36 cellular contexts compared by ENCODE assay signal in the genomic region with DNA sequence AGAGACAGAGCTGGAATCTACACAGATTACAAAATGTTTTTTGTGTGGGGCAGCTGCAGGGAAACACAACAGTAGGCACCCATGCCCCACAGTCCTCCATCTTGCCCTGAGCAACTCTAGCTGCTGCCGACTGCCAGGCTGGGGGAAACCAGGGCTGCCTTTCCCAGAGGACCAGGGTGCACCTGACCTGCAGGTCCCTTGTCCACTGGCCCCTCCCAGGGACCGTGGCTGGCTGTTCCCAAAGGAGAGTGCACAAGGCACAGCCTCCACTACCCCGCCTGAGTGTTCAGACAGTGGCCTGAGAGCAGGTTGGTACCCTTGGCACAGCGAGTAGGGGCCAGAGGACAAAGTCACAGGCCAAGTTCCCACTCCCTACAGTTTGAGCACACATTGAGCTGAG.
"Had no signal": no experiment of that assay in that cellular context is flagged by ENCODE, and none has a peak within 500 bp of the region (broad histone marks: within the 10 kb centered on the region; RNA-seq: fewer than 3 reads in every experiment).

No MANE protein-coding gene starts in this region.

- H3K4me1 ChIP-seq: ascending aorta had no signal

- H3K9me3 Mint-ChIP-seq: activated B cell treated with CpG ODN at 0.5 μM for 24 hours; activated CD4-positive, alpha-beta memory T cell treated with anti-CD3 and anti-CD28 coated beads, Interleukin-2, amount 10 ng/mL, durations not matched to agents 7 days and 5 days; activated naive CD8-positive, alpha-beta T cell treated with anti-CD3 and anti-CD28 coated beads, Interleukin-2, amount 10 ng/mL, durations not matched to agents 7 days and 5 days; activated T-cell treated with anti-CD3 and anti-CD28 coated beads, Interleukin-2, amount 50 U/mL, for 24 hours; central memory CD8-positive, alpha-beta T cell; T-helper 2 cell treated with Interferon-gamma antibody and Interleukin-4, amounts not matched to agents 5 μg/mL and 100 μg/mL, for 36 hours had no signal

- H3K27ac ChIP-seq: ascending aorta, cardiac muscle cell, VCaP had no signal

- H3K9me3 ChIP-seq: ascending aorta had no signal

- H3K4me3 Mint-ChIP-seq: activated B cell treated with CpG ODN at 0.5 μM for 24 hours; activated CD4-positive, alpha-beta memory T cell treated with anti-CD3 and anti-CD28 coated beads, Interleukin-2, amount 10 ng/mL, durations not matched to agents 7 days and 5 days; activated CD4-positive, alpha-beta T cell treated with anti-CD3 and anti-CD28 coated beads, Interleukin-2, amount 10 ng/mL, durations not matched to agents 7 days and 5 days; activated CD8-positive, alpha-beta memory T cell treated with anti-CD3 and anti-CD28 coated beads, Interleukin-2, amount 10 ng/mL, durations not matched to agents 7 days and 5 days; activated CD8-positive, alpha-beta T cell treated with anti-CD3 and anti-CD28 coated beads, Interleukin-2, amount 10 ng/mL, durations not matched to agents 7 days and 5 days; activated naive CD4-positive, alpha-beta T cell treated with anti-CD3 and anti-CD28 coated beads, Interleukin-2, amount 10 ng/mL, durations not matched to agents 7 days and 5 days; activated naive CD4-positive, alpha-beta T cell treated with anti-CD3 and anti-CD28 coated beads, Interleukin-2, amount 50 U/mL, for 24 hours; activated naive CD8-positive, alpha-beta T cell; activated naive CD8-positive, alpha-beta T cell treated with anti-CD3 and anti-CD28 coated beads, Interleukin-2, amount 10 ng/mL, durations not matched to agents 7 days and 5 days; activated naive CD8-positive, alpha-beta T cell treated with anti-CD3 and anti-CD28 coated beads, Interleukin-2, amount 50 U/mL, for 24 hours; activated T-cell treated with anti-CD3 and anti-CD28 coated beads, Interleukin-2, amount 50 U/mL, for 24 hours; brain; central memory CD8-positive, alpha-beta T cell; T-helper 1 cell treated with Interleukin-12 subunit alpha and Interleukin-12 subunit beta and Interleukin-4 antibody, amounts not matched to agents 30 μg/mL and 1 μg/mL, for 36 hours; T-helper 2 cell treated with Interferon-gamma antibody and Interleukin-4, amounts not matched to agents 5 μg/mL and 100 μg/mL, for 36 hours had no signal

- H3K4me3 ChIP-seq: ascending aorta, cardiac muscle cell had no signal

- H3K36me3 Mint-ChIP-seq: activated CD8-positive, alpha-beta memory T cell treated with anti-CD3 and anti-CD28 coated beads, Interleukin-2, amount 10 ng/mL, durations not matched to agents 7 days and 5 days; activated naive CD4-positive, alpha-beta T cell treated with anti-CD3 and anti-CD28 coated beads, Interleukin-2, amount 10 ng/mL, durations not matched to agents 7 days and 5 days; activated naive CD8-positive, alpha-beta T cell treated with anti-CD3 and anti-CD28 coated beads, Interleukin-2, amount 10 ng/mL, durations not matched to agents 7 days and 5 days; brain had no signal

- H3K27me3 ChIP-seq: ascending aorta, cardiac muscle cell had no signal

- H3K27ac Mint-ChIP-seq: activated B cell treated with CpG ODN at 0.5 μM for 24 hours; activated CD4-positive, alpha-beta memory T cell treated with anti-CD3 and anti-CD28 coated beads, Interleukin-2, amount 10 ng/mL, durations not matched to agents 7 days and 5 days; activated CD4-positive, alpha-beta T cell treated with anti-CD3 and anti-CD28 coated beads, Interleukin-2, amount 10 ng/mL, durations not matched to agents 7 days and 5 days; activated CD8-positive, alpha-beta memory T cell treated with anti-CD3 and anti-CD28 coated beads, Interleukin-2, amount 10 ng/mL, durations not matched to agents 7 days and 5 days; activated CD8-positive, alpha-beta T cell treated with anti-CD3 and anti-CD28 coated beads, Interleukin-2, amount 10 ng/mL, durations not matched to agents 7 days and 5 days; activated naive CD4-positive, alpha-beta T cell treated with anti-CD3 and anti-CD28 coated beads, Interleukin-2, amount 10 ng/mL, durations not matched to agents 7 days and 5 days; activated naive CD4-positive, alpha-beta T cell treated with anti-CD3 and anti-CD28 coated beads, Interleukin-2, amount 50 U/mL, for 24 hours; activated naive CD8-positive, alpha-beta T cell; activated naive CD8-positive, alpha-beta T cell treated with anti-CD3 and anti-CD28 coated beads, Interleukin-2, amount 10 ng/mL, durations not matched to agents 7 days and 5 days; activated naive CD8-positive, alpha-beta T cell treated with anti-CD3 and anti-CD28 coated beads, Interleukin-2, amount 50 U/mL, for 24 hours; activated T-cell treated with anti-CD3 and anti-CD28 coated beads, Interleukin-2, amount 50 U/mL, for 24 hours; activated T-helper 2 cell treated with anti-CD3 and anti-CD28 coated beads, Interferon-gamma antibody, Interleukin-2, Interleukin-4, amounts not matched to agents 10 μg/mL and 5 μg/mL and 100 μg/mL, durations not matched to agents 14 hours and 24 hours and 36 hours; brain; T-helper 1 cell treated with Interleukin-12 subunit alpha and Interleukin-12 subunit beta and Interleukin-4 antibody, amounts not matched to agents 30 μg/mL and 1 μg/mL, for 36 hours; T-helper 2 cell treated with Interferon-gamma antibody and Interleukin-4, amounts not matched to agents 5 μg/mL and 100 μg/mL, for 36 hours had no signal

- H3K36me3 ChIP-seq: ascending aorta, cardiac muscle cell had no signal

- FAIRE-seq: bronchial epithelial cell, TTC549 had no signal

- H3K4me1 Mint-ChIP-seq: activated B cell treated with CpG ODN at 0.5 μM for 24 hours; activated CD4-positive, alpha-beta memory T cell treated with anti-CD3 and anti-CD28 coated beads, Interleukin-2, amount 10 ng/mL, durations not matched to agents 7 days and 5 days; activated CD4-positive, alpha-beta T cell treated with anti-CD3 and anti-CD28 coated beads, Interleukin-2, amount 10 ng/mL, durations not matched to agents 7 days and 5 days; activated CD8-positive, alpha-beta memory T cell treated with anti-CD3 and anti-CD28 coated beads, Interleukin-2, amount 10 ng/mL, durations not matched to agents 7 days and 5 days; activated naive CD4-positive, alpha-beta T cell treated with anti-CD3 and anti-CD28 coated beads, Interleukin-2, amount 10 ng/mL, durations not matched to agents 7 days and 5 days; activated naive CD4-positive, alpha-beta T cell treated with anti-CD3 and anti-CD28 coated beads, Interleukin-2, amount 50 U/mL, for 24 hours; activated naive CD8-positive, alpha-beta T cell treated with anti-CD3 and anti-CD28 coated beads, Interleukin-2, amount 10 ng/mL, durations not matched to agents 7 days and 5 days; activated naive CD8-positive, alpha-beta T cell treated with anti-CD3 and anti-CD28 coated beads, Interleukin-2, amount 50 U/mL, for 24 hours; brain; central memory CD8-positive, alpha-beta T cell had no signal

- DNase-seq: activated B cell treated with CpG ODN at 0.5 μM for 24 hours; activated CD4-positive, alpha-beta memory T cell treated with anti-CD3 and anti-CD28 coated beads, Interleukin-2, amount 10 ng/mL, durations not matched to agents 7 days and 5 days; activated CD4-positive, alpha-beta T cell treated with anti-CD3 and anti-CD28 coated beads for 4 hours; activated CD4-positive, alpha-beta T cell treated with anti-CD3 and anti-CD28 coated beads, Interleukin-2, amount 10 ng/mL, durations not matched to agents 7 days and 5 days; activated CD4-positive, alpha-beta T cell treated with anti-CD3 and anti-CD28 coated beads, Interleukin-2, amount 50 U/mL, for 48 hours; activated CD4-positive, CD25-positive, alpha-beta regulatory T cell treated with anti-CD3 and anti-CD28 coated beads, Interleukin-2, amount 50 U/mL, for 72 hours; activated CD8-positive, alpha-beta memory T cell treated with anti-CD3 and anti-CD28 coated beads for 24 hours; activated CD8-positive, alpha-beta memory T cell treated with anti-CD3 and anti-CD28 coated beads, Interleukin-2, amount 10 ng/mL, durations not matched to agents 7 days and 5 days; activated CD8-positive, alpha-beta memory T cell treated with anti-CD3 and anti-CD28 coated beads, Interleukin-2, amount 50 U/mL, for 48 hours; activated CD8-positive, alpha-beta T cell treated with anti-CD3 and anti-CD28 coated beads, Interleukin-2, amount 10 ng/mL, durations not matched to agents 7 days and 5 days; activated effector memory CD4-positive, alpha-beta T cell treated with Interleukin-2 at 50 U/mL for 16 hours; activated gamma-delta T cell; activated naive CD4-positive, alpha-beta T cell treated with anti-CD3 and anti-CD28 coated beads, Interleukin-2, amount 10 ng/mL, durations not matched to agents 7 days and 5 days; activated naive CD4-positive, alpha-beta T cell treated with Interleukin-2 at 50 U/mL for 16 hours; activated naive CD8-positive, alpha-beta T cell treated with anti-CD3 and anti-CD28 coated beads, Interleukin-2, amount 10 ng/mL, durations not matched to agents 7 days and 5 days; activated naive CD8-positive, alpha-beta T cell treated with anti-CD3 and anti-CD28 coated beads, Interleukin-2, amount 50 U/mL, for 24 hours; activated T-cell treated with anti-CD3 and anti-CD28 coated beads, Interleukin-2, amount 50 U/mL, for 24 hours; activated T-cell treated with anti-CD3 and anti-CD28 coated beads, Interleukin-2, amount 50 U/mL, for 48 hours; amygdala; anterior cingulate cortex; caudate nucleus; T-helper 1 cell; T-helper 2 cell; T-helper 9 cell had no signal

- ATAC-seq: activated CD8-positive, alpha-beta memory T cell treated with anti-CD3 and anti-CD28 coated beads, Interleukin-2, amount 10 ng/mL, durations not matched to agents 7 days and 5 days; activated CD8-positive, alpha-beta T cell treated with anti-CD3 and anti-CD28 coated beads, Interleukin-2, amount 10 ng/mL, durations not matched to agents 7 days and 5 days; activated naive CD8-positive, alpha-beta T cell treated with anti-CD3 and anti-CD28 coated beads, Interleukin-2, amount 50 U/mL, for 24 hours had no signal

- H3K27me3 Mint-ChIP-seq: activated B cell treated with CpG ODN at 0.5 μM for 24 hours; activated CD4-positive, alpha-beta memory T cell treated with anti-CD3 and anti-CD28 coated beads, Interleukin-2, amount 10 ng/mL, durations not matched to agents 7 days and 5 days; activated CD8-positive, alpha-beta memory T cell treated with anti-CD3 and anti-CD28 coated beads, Interleukin-2, amount 10 ng/mL, durations not matched to agents 7 days and 5 days; activated naive CD4-positive, alpha-beta T cell treated with anti-CD3 and anti-CD28 coated beads, Interleukin-2, amount 10 ng/mL, durations not matched to agents 7 days and 5 days; activated naive CD4-positive, alpha-beta T cell treated with anti-CD3 and anti-CD28 coated beads, Interleukin-2, amount 50 U/mL, for 24 hours; brain; central memory CD8-positive, alpha-beta T cell had no signal
